In the genomic region with DNA sequence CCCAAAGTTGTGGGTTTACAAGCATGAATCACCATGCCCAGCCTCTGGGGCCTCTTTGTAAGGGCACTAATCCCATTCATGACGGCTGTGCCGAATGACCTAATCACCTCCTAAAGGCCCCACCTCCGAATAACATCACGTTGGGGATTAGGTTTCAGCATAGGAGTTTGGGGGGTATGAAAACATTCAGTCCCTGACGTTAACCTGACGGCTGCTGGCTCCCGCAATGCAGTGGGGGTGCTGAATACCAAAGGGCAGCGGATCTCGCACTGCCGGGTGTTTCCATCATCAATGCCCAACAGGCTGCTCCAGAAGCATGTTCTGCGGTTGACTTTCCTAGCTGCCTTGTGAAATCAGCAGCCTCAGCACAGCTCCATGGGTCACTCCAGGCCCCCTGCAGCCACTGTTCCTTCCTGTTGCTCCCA, we compare ENCODE assay signal across 1 cellular context.
TF ChIP-seq lines count a peak whose summit lies in the region.

No MANE protein-coding gene starts in this region.

TF ChIP-seq in H1, 55 proteins besides CTCF, POLR2A, EP300 and RAD21:
- TF ChIP-seq JUN (IDR thresholded peaks at IDR 0.05; ENCODE audit: low read depth, low read length) (0 out of 2 replicates have a peak, but pooled peaks have one; percentile 40), BRCA1 (IDR thresholded peaks at IDR 0.05; ENCODE audit: low read depth, low read length) (no peak)
